Comparison of ENCODE assay signal across 19 cellular contexts in genomic region chr1:3632298-3632697, GRCh38. TPM values are rescaled to one million over a fixed set of nuclear protein-coding genes. Genes with fewer than 3 reads are reported as not detected.
DNase-seq lines count a peak whose midpoint lies in the region; ATAC-seq, FAIRE-seq and TF ChIP-seq lines count a peak whose summit lies in the region.
"Had no signal": no experiment of that assay in that cellular context is flagged by ENCODE, and none has a peak within 500 bp of the region (broad histone marks: within the 10 kb centered on the region; RNA-seq: fewer than 3 reads in every experiment).

No MANE protein-coding gene starts in this region.

- H3K4me1 ChIP-seq in right lobe of liver (no peaks in the 10 kb centered on the region), HepG2 (ENCODE audit: insufficient read depth, low read length) (no peaks in the 10 kb centered on the region)
- H3K4me1 ChIP-seq: BE2C had no signal

- H3K4me3 ChIP-seq in right lobe of liver (no peak overlapping the region), HepG2 (replicated peaks in 1 of 3; ENCODE audit: insufficient read depth in 1 of 3, low read depth in 2 of 3, low read length in 3 of 3) (no peak overlapping the region)

- H3K4me3 Mint-ChIP-seq in WTC11, result no peak overlapping the region
- no peak overlapping the region for H3K4me3 Mint-ChIP-seq in neural crest cell
- H3K4me3 Mint-ChIP-seq: CD4-positive, alpha-beta T cell had no signal

- TF ChIP-seq POLR2A in right lobe of liver (IDR thresholded peaks at IDR 0.05) (no peak), HepG2 (IDR thresholded peaks at IDR 0.05; ENCODE audit: insufficient read depth in 1 of 2, low read depth in 2 of 2, low read length in 2 of 2) (no peak)

- CTCF ChIA-PET in HepG2 (lab: Yijun Ruan, JAX; ENCODE audit: low intra/inter-chr PET ratio, low total read pairs), result no interaction called here
- CTCF ChIA-PET in WTC11 (lab: Charles Lee), result interaction anchor here (1.0 to 5.0 kb wide), 3 partner anchors 92 to 180 kb away, joined by 4 to 19 read pairs (median 6); no protein-coding TSS in a partner anchor

- H3K9me3 ChIP-seq in right lobe of liver (no peaks in the 10 kb centered on the region), HepG2 (ENCODE audit: low read length) (no peaks in the 10 kb centered on the region)
- H3K9me3 ChIP-seq: BE2C had no signal

- H3K27ac ChIP-seq in right lobe of liver (no peak overlapping the region), HepG2 (ENCODE audit: extremely low read length, insufficient read depth, low read length) (no peak overlapping the region)

- H3K36me3 Mint-ChIP-seq in WTC11 (peaks cover 32% of the 10 kb centered on the region), neural crest cell (ENCODE audit: low read depth) (peaks cover 5% of the 10 kb centered on the region)

- WGBS in right lobe of liver (ENCODE audit: insufficient coverage, low coverage, low lambda C conversion rate, missing lambda C conversion rate), result 100% methylated on average over 1 of the region's 17 CpGs
- 96% methylated on average over 12 of the region's 17 CpGs for WGBS in HepG2 (ENCODE audit: low lambda C conversion rate)

- peaks cover 7 to 69% (median 14%) of the 10 kb centered on the region in 4 donors for H3K36me3 ChIP-seq in right lobe of liver
- peaks cover 31 to 67% of the 10 kb centered on the region in 2 experiments; a peak in 4 of 5 replicates for H3K36me3 ChIP-seq in HepG2 (replicated peaks in 1 of 2; ENCODE audit: control insufficient read depth in 1 of 2, insufficient read depth in 2 of 2, low read length in 2 of 2)
- H3K36me3 ChIP-seq: BE2C had no signal

- ATAC-seq in right lobe of liver (no peak), HepG2 (no peak), WTC11 (no peak), GM21423 (IDR thresholded peaks at IDR 0.05; ENCODE audit: unreplicated experiment) (no peak)

- DNase-seq in right lobe of liver (peak in 2 of 3 donors; percentile 13 to 33), HepG2 (ENCODE audit: low spot score) (no peak), WTC11 (ENCODE audit: low spot score) (peak; percentile 5), neural crest cell (ENCODE audit: low read depth, low spot score) (no peak), NCI-H748 treated with DMSO at 0.1 percent for 48 hours (lab: John Stamatoyannopoulos, UW) (no peak), COLO668 (lab: John Stamatoyannopoulos, UW; ENCODE audit: unreplicated experiment) (no peak)
- DNase-seq: BE2C; CD4-positive, alpha-beta T cell; KBM-7; NCI-H1105; NCI-H2081; NCI-H2171 treated with DMSO at 0.1 percent for 48 hours; NCI-H446 treated with DMSO at 0.1 percent for 48 hours; NCI-H69; SIG-M5 had no signal

- H3K9me3 Mint-ChIP-seq in WTC11, result no peaks in the 10 kb centered on the region
- H3K9me3 Mint-ChIP-seq in neural crest cell, result no peaks in the 10 kb centered on the region
- H3K9me3 Mint-ChIP-seq: CD4-positive, alpha-beta T cell had no signal

- TF ChIP-seq RAD21 in HepG2 (CRISPR knock-in tag; IDR thresholded peaks at IDR 0.05), result no peak

- no peaks in the 10 kb centered on the region for H4K20me1 ChIP-seq in HepG2 (ENCODE audit: insufficient read depth, low read length)

- TF ChIP-seq EP300 in HepG2 (IDR thresholded peaks at IDR 0.05; ENCODE audit: low read depth in 2 of 2, low read length in 2 of 2) (no peak), HepG2 (CRISPR knock-in tag; IDR thresholded peaks at IDR 0.05; ENCODE audit: borderline replicate concordance) (no peak)

- TF ChIP-seq CTCF in right lobe of liver (IDR thresholded peaks at IDR 0.05) (no peak), HepG2 (CRISPR knock-in tag; IDR thresholded peaks at IDR 0.05) (no peak), WTC11 (IDR thresholded peaks at IDR 0.05) (no peak), neural crest cell (conservative IDR thresholded peaks at IDR 0.05) (no peak)

- intact Hi-C loops in right lobe of liver (cut with DNase I), result no loop called here
- intact Hi-C loops in HepG2 (cut with micrococcal nuclease; ENCODE audit: unreplicated experiment), result no loop called here

- POLR2A ChIA-PET in HepG2 (lab: Yijun Ruan, JAX), result no interaction called here
- POLR2A ChIA-PET in WTC11 (lab: Charles Lee), result no interaction called here

- H2AFZ ChIP-seq in HepG2 (ENCODE audit: low read length), result no peak overlapping the region

- H3K27me3 ChIP-seq in right lobe of liver (no peaks in the 10 kb centered on the region), HepG2 (ENCODE audit: control insufficient read depth in 1 of 2, insufficient read depth in 2 of 2, low read length in 2 of 2) (no peaks in the 10 kb centered on the region)
- H3K27me3 ChIP-seq: BE2C had no signal

- H3K4me1 Mint-ChIP-seq in WTC11 (no peaks in the 10 kb centered on the region), neural crest cell (no peaks in the 10 kb centered on the region)

- no TSS peak for BruUV-seq in HepG2 (replicated peaks; lab: Mats Ljungman, UMichigan)

- in situ Hi-C loops in HepG2 (cut with HindIII; ENCODE audit: extremely low pct_ligation_motif_present, low pct_unique_long_range_greater_than_20kb), result no loop called here

- 0 out of 2 replicates have a peak overlapping the region, but pooled peaks have one; percentile 27 for H3K27ac Mint-ChIP-seq in WTC11
- H3K27ac Mint-ChIP-seq in neural crest cell (ENCODE audit: unreplicated experiment), result peak overlapping the region; percentile 67
- H3K27ac Mint-ChIP-seq: CD4-positive, alpha-beta T cell had no signal

- H3K79me2 ChIP-seq in HepG2 (ENCODE audit: insufficient read depth, low read length), result no peaks in the 10 kb centered on the region

- H3K27me3 Mint-ChIP-seq in WTC11 (ENCODE audit: low read depth) (no peaks in the 10 kb centered on the region), neural crest cell (ENCODE audit: low read depth) (no peaks in the 10 kb centered on the region)
- H3K27me3 Mint-ChIP-seq: CD4-positive, alpha-beta T cell had no signal

- no peak overlapping the region for H3K4me2 ChIP-seq in HepG2 (ENCODE audit: low read depth, low read length)

- no peak for FAIRE-seq in HepG2 (lab: Jason Lieb, UNC)
- FAIRE-seq: A204.1, GM12892, GM18507 had no signal

- H3K9ac ChIP-seq in HepG2 (ENCODE audit: insufficient read depth, low read depth, low read length), result no peak overlapping the region

RNA-seq across cellular contexts. Expression of gene TPRG1L, which starts 7.5 kb away (rescaled TPM):
- total RNA-seq in right lobe of liver (10 to 100 TPM; 42.5 to 54.6 (median 53.4) TPM), HepG2 (2016; rRNA removed; fragmentation: Illumina TruSeq; extraction: Trizol) (21.3 and 31.7 TPM in 2 replicates), WTC11 (2021) (20.9 to 22.3 TPM (median 20.9 TPM) in 3 replicates), neural crest cell (14.5 and 14.9 TPM in 2 replicates)
- 5.7 and 6.3 TPM in 2 replicates for total RNA-seq in HepG2 (2016; cell fraction: cytosol; rRNA removed; fragmentation: Illumina TruSeq; extraction: Trizol; ENCODE audit: low read depth)
- total RNA-seq in HepG2 (2016; cell fraction: insoluble cytoplasmic fraction; rRNA removed; fragmentation: Illumina TruSeq; extraction: Trizol), result 20.0 and 34.6 TPM in 2 replicates
- 26.8 and 28.4 TPM in 2 replicates for total RNA-seq in HepG2 (2016; cell fraction: membrane; rRNA removed; fragmentation: Illumina TruSeq; extraction: Trizol)
- 13.9 and 17.8 TPM in 2 replicates for total RNA-seq in HepG2 (2016; cell fraction: nucleus; rRNA removed; fragmentation: Illumina TruSeq; extraction: Trizol)
- polyA plus RNA-seq in HepG2 (2011; rRNA removed), result 37.4 and 44.3 TPM in 2 replicates
- polyA plus RNA-seq in HepG2 (2011; cell fraction: cytosol; rRNA removed), result 39.8 and 48.5 TPM in 2 replicates
- 18.5 and 21.7 TPM in 2 replicates for polyA plus RNA-seq in HepG2 (2011; cell fraction: nucleus; rRNA removed)
- polyA plus RNA-seq in HepG2 (2012), result 32.1 and 36.9 TPM in 2 replicates
- 9.7 and 10.7 TPM in 2 replicates for polyA plus RNA-seq in HepG2 (2016; cell fraction: cytosol; fragmentation: Illumina TruSeq; extraction: Trizol; ENCODE audit: low read depth)
- 66.4 and 67.1 TPM in 2 replicates for polyA plus RNA-seq in HepG2 (2016; cell fraction: insoluble cytoplasmic fraction; fragmentation: Illumina TruSeq; extraction: Trizol; ENCODE audit: low read depth)
- 27.9 and 28.2 TPM in 2 replicates for polyA plus RNA-seq in HepG2 (2016; cell fraction: membrane; fragmentation: Illumina TruSeq; extraction: Trizol; ENCODE audit: low read depth)
- polyA plus RNA-seq in HepG2 (2016; cell fraction: nucleus; fragmentation: Illumina TruSeq; extraction: Trizol; ENCODE audit: insufficient read depth, low read depth), result 42.7 TPM in 2 replicates
- polyA minus RNA-seq in HepG2 (2011; rRNA and poly(A)+ RNA removed; ENCODE audit: low replicate concordance), result 33.6 and 37.3 TPM in 2 replicates
- polyA minus RNA-seq in HepG2 (2011; cell fraction: cytosol; rRNA and poly(A)+ RNA removed), result 24.6 and 30.2 TPM in 2 replicates
- 8.0 and 10.2 TPM in 2 replicates for polyA minus RNA-seq in HepG2 (2011; cell fraction: nucleus; rRNA and poly(A)+ RNA removed)

RNA-seq across cellular contexts. Expression of gene WRAP73, which starts 17.6 kb away (rescaled TPM):
- total RNA-seq in right lobe of liver, result 1 to 10 TPM; 5.6 to 9.1 (median 7.1) TPM
- total RNA-seq in HepG2 (2016; rRNA removed; fragmentation: Illumina TruSeq; extraction: Trizol), result 18.1 and 21.0 TPM in 2 replicates
- total RNA-seq in HepG2 (2016; cell fraction: cytosol; rRNA removed; fragmentation: Illumina TruSeq; extraction: Trizol; ENCODE audit: low read depth), result 5.0 and 5.8 TPM in 2 replicates
- 20.2 and 20.3 TPM in 2 replicates for total RNA-seq in HepG2 (2016; cell fraction: insoluble cytoplasmic fraction; rRNA removed; fragmentation: Illumina TruSeq; extraction: Trizol)
- 8.8 and 10.8 TPM in 2 replicates for total RNA-seq in HepG2 (2016; cell fraction: membrane; rRNA removed; fragmentation: Illumina TruSeq; extraction: Trizol)
- 14.3 and 17.1 TPM in 2 replicates for total RNA-seq in HepG2 (2016; cell fraction: nucleus; rRNA removed; fragmentation: Illumina TruSeq; extraction: Trizol)
- polyA plus RNA-seq in HepG2 (2011; rRNA removed), result 40.4 and 44.1 TPM in 2 replicates
- polyA plus RNA-seq in HepG2 (2011; cell fraction: cytosol; rRNA removed), result 27.5 and 35.0 TPM in 2 replicates
- 78.4 and 79.9 TPM in 2 replicates for polyA plus RNA-seq in HepG2 (2011; cell fraction: nucleus; rRNA removed)
- polyA plus RNA-seq in HepG2 (2012), result 12.9 and 18.3 TPM in 2 replicates
- 5.5 TPM in 2 replicates for polyA plus RNA-seq in HepG2 (2016; cell fraction: cytosol; fragmentation: Illumina TruSeq; extraction: Trizol; ENCODE audit: low read depth)
- polyA plus RNA-seq in HepG2 (2016; cell fraction: insoluble cytoplasmic fraction; fragmentation: Illumina TruSeq; extraction: Trizol; ENCODE audit: low read depth), result 19.4 and 25.1 TPM in 2 replicates
- polyA plus RNA-seq in HepG2 (2016; cell fraction: membrane; fragmentation: Illumina TruSeq; extraction: Trizol; ENCODE audit: low read depth), result 6.3 and 7.2 TPM in 2 replicates
- 41.4 and 53.5 TPM in 2 replicates for polyA plus RNA-seq in HepG2 (2016; cell fraction: nucleus; fragmentation: Illumina TruSeq; extraction: Trizol; ENCODE audit: insufficient read depth, low read depth)
- polyA minus RNA-seq in HepG2 (2011; rRNA and poly(A)+ RNA removed; ENCODE audit: low replicate concordance), result 43.7 and 46.5 TPM in 2 replicates
- polyA minus RNA-seq in HepG2 (2011; cell fraction: cytosol; rRNA and poly(A)+ RNA removed), result 11.9 and 16.4 TPM in 2 replicates
- 18.4 and 19.5 TPM in 2 replicates for polyA minus RNA-seq in HepG2 (2011; cell fraction: nucleus; rRNA and poly(A)+ RNA removed)
- 33.8 to 39.2 TPM (median 34.7 TPM) in 3 replicates for total RNA-seq in WTC11 (2021)
- total RNA-seq in neural crest cell, result 26.0 and 28.9 TPM in 2 replicates

RNA-seq across cellular contexts. Expression of gene TP73, which starts 20.0 kb away (rescaled TPM):
- total RNA-seq in right lobe of liver (1 to 10 TPM in 2 of 6 experiments, under 1 TPM in 4; 0.05 to 2.3 (median 0.32) TPM), HepG2 (2016; rRNA removed; fragmentation: Illumina TruSeq; extraction: Trizol) (0.69 and 1.1 TPM in 2 replicates), WTC11 (2021) (5.7 to 6.4 TPM (median 5.8 TPM) in 3 replicates), neural crest cell (1.5 and 2.1 TPM in 2 replicates)
- 0.35 and 0.51 TPM in 2 replicates for total RNA-seq in HepG2 (2016; cell fraction: cytosol; rRNA removed; fragmentation: Illumina TruSeq; extraction: Trizol; ENCODE audit: low read depth)
- 0.39 and 1.1 TPM in 2 replicates for total RNA-seq in HepG2 (2016; cell fraction: insoluble cytoplasmic fraction; rRNA removed; fragmentation: Illumina TruSeq; extraction: Trizol)
- total RNA-seq in HepG2 (2016; cell fraction: membrane; rRNA removed; fragmentation: Illumina TruSeq; extraction: Trizol), result 1.3 and 1.4 TPM in 2 replicates
- 1.7 and 2.1 TPM in 2 replicates for total RNA-seq in HepG2 (2016; cell fraction: nucleus; rRNA removed; fragmentation: Illumina TruSeq; extraction: Trizol)
- 0.49 and 0.59 TPM in 2 replicates for polyA plus RNA-seq in HepG2 (2011; rRNA removed)
- 0.10 and 0.28 TPM in 2 replicates for polyA plus RNA-seq in HepG2 (2011; cell fraction: cytosol; rRNA removed)
- polyA plus RNA-seq in HepG2 (2011; cell fraction: nucleus; rRNA removed), result 1.8 and 3.5 TPM in 2 replicates
- polyA plus RNA-seq in HepG2 (2012), result 0.37 and 0.74 TPM in 2 replicates
- polyA plus RNA-seq in HepG2 (2016; cell fraction: cytosol; fragmentation: Illumina TruSeq; extraction: Trizol; ENCODE audit: low read depth), result 0.45 and 0.53 TPM in 2 replicates
- 1.5 and 1.9 TPM in 2 replicates for polyA plus RNA-seq in HepG2 (2016; cell fraction: insoluble cytoplasmic fraction; fragmentation: Illumina TruSeq; extraction: Trizol; ENCODE audit: low read depth)
- 0.93 and 1.4 TPM in 2 replicates for polyA plus RNA-seq in HepG2 (2016; cell fraction: membrane; fragmentation: Illumina TruSeq; extraction: Trizol; ENCODE audit: low read depth)
- polyA plus RNA-seq in HepG2 (2016; cell fraction: nucleus; fragmentation: Illumina TruSeq; extraction: Trizol; ENCODE audit: insufficient read depth, low read depth), result 3.4 and 3.9 TPM in 2 replicates
- polyA minus RNA-seq in HepG2 (2011; rRNA and poly(A)+ RNA removed; ENCODE audit: low replicate concordance), result 0.48 TPM in 1 of 2 replicates, not detected in the other
- 0.30 and 0.62 TPM in 2 replicates for polyA minus RNA-seq in HepG2 (2011; cell fraction: cytosol; rRNA and poly(A)+ RNA removed)
- polyA minus RNA-seq in HepG2 (2011; cell fraction: nucleus; rRNA and poly(A)+ RNA removed), result 0.99 and 1.2 TPM in 2 replicates
- total RNA-seq: CD4-positive, alpha-beta T cell had no signal

RNA-seq across cellular contexts. Expression of gene MEGF6, which starts 21.0 kb away (rescaled TPM):
- total RNA-seq in right lobe of liver (1 to 10 TPM; 2.2 to 9.6 (median 4.4) TPM), HepG2 (2016; rRNA removed; fragmentation: Illumina TruSeq; extraction: Trizol) (0.76 and 1.9 TPM in 2 replicates), WTC11 (2021) (24.9 to 32.4 TPM (median 27.2 TPM) in 3 replicates), neural crest cell (36.7 and 38.8 TPM in 2 replicates)
- total RNA-seq in HepG2 (2016; cell fraction: cytosol; rRNA removed; fragmentation: Illumina TruSeq; extraction: Trizol; ENCODE audit: low read depth), result 0.18 and 0.61 TPM in 2 replicates
- total RNA-seq in HepG2 (2016; cell fraction: insoluble cytoplasmic fraction; rRNA removed; fragmentation: Illumina TruSeq; extraction: Trizol), result 0.70 and 2.7 TPM in 2 replicates
- total RNA-seq in HepG2 (2016; cell fraction: membrane; rRNA removed; fragmentation: Illumina TruSeq; extraction: Trizol), result 0.52 and 0.96 TPM in 2 replicates
- 2.7 and 3.4 TPM in 2 replicates for total RNA-seq in HepG2 (2016; cell fraction: nucleus; rRNA removed; fragmentation: Illumina TruSeq; extraction: Trizol)
- 1.9 and 3.5 TPM in 2 replicates for polyA plus RNA-seq in HepG2 (2011; rRNA removed)
- polyA plus RNA-seq in HepG2 (2011; cell fraction: cytosol; rRNA removed), result 0.90 and 1.8 TPM in 2 replicates
- polyA plus RNA-seq in HepG2 (2011; cell fraction: nucleus; rRNA removed), result 68.1 and 94.7 TPM in 2 replicates
- polyA plus RNA-seq in HepG2 (2012), result 3.6 and 4.8 TPM in 2 replicates
- 0.09 and 0.19 TPM in 2 replicates for polyA plus RNA-seq in HepG2 (2016; cell fraction: cytosol; fragmentation: Illumina TruSeq; extraction: Trizol; ENCODE audit: low read depth)
- 0.80 and 1.3 TPM in 2 replicates for polyA plus RNA-seq in HepG2 (2016; cell fraction: insoluble cytoplasmic fraction; fragmentation: Illumina TruSeq; extraction: Trizol; ENCODE audit: low read depth)
- polyA plus RNA-seq in HepG2 (2016; cell fraction: membrane; fragmentation: Illumina TruSeq; extraction: Trizol; ENCODE audit: low read depth), result 0.19 and 0.34 TPM in 2 replicates
- polyA plus RNA-seq in HepG2 (2016; cell fraction: nucleus; fragmentation: Illumina TruSeq; extraction: Trizol; ENCODE audit: insufficient read depth, low read depth), result 8.1 and 10.4 TPM in 2 replicates
- 3.5 and 4.6 TPM in 2 replicates for polyA minus RNA-seq in HepG2 (2011; rRNA and poly(A)+ RNA removed; ENCODE audit: low replicate concordance)
- 1.7 and 2.4 TPM in 2 replicates for polyA minus RNA-seq in HepG2 (2011; cell fraction: cytosol; rRNA and poly(A)+ RNA removed)
- polyA minus RNA-seq in HepG2 (2011; cell fraction: nucleus; rRNA and poly(A)+ RNA removed), result 5.6 and 10.6 TPM in 2 replicates

Comparison
In these comparisons a context has a peak if more than half of its experiments do, and no peak if none do; other contexts are left out.
1. DNase-seq: peak in right lobe of liver (2 of 3) and WTC11 (single experiment); none in HepG2 (single experiment), neural crest cell (single experiment), NCI-H748 treated with DMSO at 0.1 percent for 48 hours (single experiment) and COLO668 (single experiment).